ENCODE assay signal across 1 cellular context in genomic region chr19:35196872-35197271, GRCh38.
TF ChIP-seq lines count a peak whose summit lies in the region.

No MANE protein-coding gene starts in this region.

TF ChIP-seq in HEK293, 187 proteins besides CTCF, POLR2A, EP300 and RAD21:
- peak; percentile 43; the same call in 1 of the 2 replicates for TF ChIP-seq ZNF266 (tag by site-specific recombination; IDR thresholded peaks at IDR 0.05; ENCODE audit: low read depth)
- 0 out of 2 replicates have a peak, but pooled peaks have one; percentile 14 for TF ChIP-seq ZNF112 (tag by site-specific recombination; IDR thresholded peaks at IDR 0.05)
- TF ChIP-seq KLF17 (tag by site-specific recombination; IDR thresholded peaks at IDR 0.05) = peak; percentile 36; the same call in 1 of the 2 replicates
- TF ChIP-seq ZNF148 (tag by site-specific recombination; IDR thresholded peaks at IDR 0.05; ENCODE audit: borderline replicate concordance) = peak; percentile 24; the same call in 1 of the 2 replicates
TF ChIP-seq in HEK293: peak in this region for 4; not testable (repeated sequence) for 183.
